In genomic region chr6:5439749-5440148, GRCh38 we compare ENCODE assay signal across 1 cellular context.
TF ChIP-seq lines count a peak whose summit lies in the region.

No MANE protein-coding gene starts in this region.

TF ChIP-seq in WTC11, 78 proteins besides CTCF, POLR2A, EP300 and RAD21 (continued from another document):
- no peak for TF ChIP-seq NFE2L1 (CRISPR knock-in tag; IDR thresholded peaks at IDR 0.05)
- TF ChIP-seq HMGA2 (CRISPR knock-in tag; IDR thresholded peaks at IDR 0.05), result no peak
